ENCODE assay signal across 21 cellular contexts in the genomic region with DNA sequence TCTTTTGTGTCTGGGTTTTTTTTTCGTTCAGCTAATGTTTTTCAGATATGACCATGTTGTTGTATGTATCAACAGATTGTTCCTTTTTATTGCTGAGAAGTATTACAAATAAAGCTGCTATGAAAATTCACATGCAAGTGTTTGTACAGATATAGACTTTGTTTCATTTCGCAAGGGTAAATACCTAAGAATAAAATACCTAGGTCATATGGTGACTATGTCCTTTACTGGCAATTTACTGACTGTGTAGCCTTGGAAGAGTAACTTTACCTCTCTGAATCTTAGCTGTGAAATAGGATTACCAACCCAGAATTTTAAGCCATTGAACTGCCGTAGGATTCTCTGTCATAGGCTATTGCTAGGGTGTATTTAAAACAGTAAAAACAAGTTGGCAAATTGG. TPM values are rescaled to one million over a fixed set of nuclear protein-coding genes. Genes with fewer than 3 reads are reported as not detected.
"Had no signal": no experiment of that assay in that cellular context is flagged by ENCODE, and none has a peak within 500 bp of the region (broad histone marks: within the 10 kb centered on the region; RNA-seq: fewer than 3 reads in every experiment).

No MANE protein-coding gene starts in this region.

- ATAC-seq: Panc1, PC-3, SK-N-SH treated with all-trans-retinoic acid at 6 μM for 48 hours had no signal

- H3K36me3 ChIP-seq: SJCRH30 had no signal

- H3K4me3 ChIP-seq: SJCRH30 had no signal

- H3K9me3 ChIP-seq: SJCRH30 had no signal

- DNase-seq: KBM-7, MV-4-11, NCI-H1092, NCI-H1105 treated with DMSO at 0.1 percent for 48 hours, NCI-H1417 treated with DMSO at 0.1 percent for 48 hours, NCI-H146, NCI-H1694 treated with DMSO at 0.1 percent for 48 hours, NCI-H1930, NCI-H2081, NCI-H2107, NCI-H2227 treated with DMSO at 0.1 percent for 48 hours, NCI-H524, NCI-H526 treated with DMSO at 0.1 percent for 48 hours, NCI-H774, PC-3, SHP77 treated with DMSO at 0.1 percent for 48 hours, SJCRH30 had no signal

- H3K27me3 ChIP-seq: SJCRH30 had no signal

- H3K27ac ChIP-seq: RWPE1, SJCRH30 had no signal

RNA-seq across cellular contexts. Expression of a gene that starts 19.0 kb away (rescaled TPM):
- total RNA-seq: LHCN-M2, PC-3, SJCRH30 had no signal
